In the genomic region with DNA sequence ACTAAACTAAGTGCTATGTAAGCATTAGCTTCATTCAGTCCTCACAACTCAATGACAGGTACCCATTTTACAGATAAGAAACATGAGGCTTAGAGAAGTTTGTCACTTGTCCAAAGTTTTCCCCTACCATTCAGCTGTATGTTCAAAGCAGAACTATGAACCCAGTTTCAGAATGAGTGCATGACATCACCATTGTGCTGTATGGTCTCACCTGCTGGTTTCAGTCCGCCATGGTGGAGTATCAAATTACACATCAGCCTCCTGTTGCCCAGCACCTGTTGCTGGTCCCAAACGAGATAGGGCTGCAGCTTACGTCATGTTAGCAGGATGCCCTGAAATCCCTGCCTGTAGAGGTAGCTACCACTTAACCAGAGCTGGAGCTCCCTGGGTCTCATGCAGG, we compare ENCODE assay signal across 13 cellular contexts.
DNase-seq lines count a peak whose midpoint lies in the region; ATAC-seq and TF ChIP-seq lines count a peak whose summit lies in the region.
"Had no signal": no experiment of that assay in that cellular context is flagged by ENCODE, and none has a peak within 500 bp of the region (broad histone marks: within the 10 kb centered on the region; RNA-seq: fewer than 3 reads in every experiment).

No MANE protein-coding gene starts in this region.

- H3K36me3 Mint-ChIP-seq in CD8-positive, alpha-beta memory T cell = no peaks in the 10 kb centered on the region
- H3K36me3 Mint-ChIP-seq: activated CD8-positive, alpha-beta memory T cell treated with anti-CD3 and anti-CD28 coated beads, Interleukin-2, amount 10 ng/mL, durations not matched to agents 7 days and 5 days had no signal

- no peaks in the 10 kb centered on the region for H4K20me1 ChIP-seq in OCI-LY1 (ENCODE audit: insufficient read depth, low read length)

- H3K9me3 Mint-ChIP-seq in CD8-positive, alpha-beta memory T cell = peaks cover 0 to 2% (median 0%) of the 10 kb centered on the region in 5 donors
- H3K9me3 Mint-ChIP-seq: CD4-positive, alpha-beta T cell; central memory CD8-positive, alpha-beta T cell had no signal

- peaks cover under 1 to 2% of the 10 kb centered on the region in 2 donors for H3K27me3 Mint-ChIP-seq in CD8-positive, alpha-beta memory T cell
- H3K27me3 Mint-ChIP-seq: central memory CD8-positive, alpha-beta T cell had no signal

- H3K9ac ChIP-seq in OCI-LY1 (ENCODE audit: low read length) = peak overlapping the region; percentile 51

- WGBS in stomach, 5 donors = 50 to 70% (median 54%) methylated on average over 3 of the region's 3 CpGs
- 66 to 78% (median 72%) methylated on average over 3 of the region's 3 CpGs for WGBS in ovary, 3 donors

- no peaks in the 10 kb centered on the region for H3K9me2 ChIP-seq in OCI-LY1 (ENCODE audit: low read depth, low read length)

- TF ChIP-seq EP300 in stomach (IDR thresholded peaks at IDR 0.05) (no peak), ovary (IDR thresholded peaks at IDR 0.05) (no peak)

- peak overlapping the region; percentile 83 for H3K27ac ChIP-seq in OCI-LY1 (ENCODE audit: low read depth, low read length, poor library complexity, severe bottlenecking)
- H3K27ac ChIP-seq in CD8-positive, alpha-beta memory T cell (ENCODE audit: low read depth, low read length) = no peak overlapping the region
- H3K27ac ChIP-seq in stomach = no peak overlapping the region
- H3K27ac ChIP-seq in ovary = no peak overlapping the region
- H3K27ac ChIP-seq: PC-9 had no signal

- H3K4me3 Mint-ChIP-seq in CD8-positive, alpha-beta memory T cell = no peak overlapping the region
- H3K4me3 Mint-ChIP-seq: activated CD8-positive, alpha-beta memory T cell treated with anti-CD3 and anti-CD28 coated beads, Interleukin-2, amount 10 ng/mL, durations not matched to agents 7 days and 5 days; CD4-positive, alpha-beta T cell; central memory CD8-positive, alpha-beta T cell had no signal

- H3K4me1 ChIP-seq in OCI-LY1 (ENCODE audit: insufficient read depth, low read length, severe bottlenecking) (peaks cover 93% of the 10 kb centered on the region), stomach (peaks cover 0 to 14% (median 5%) of the 10 kb centered on the region in 4 donors), ovary (ENCODE audit: insufficient read depth) (no peaks in the 10 kb centered on the region)
- no peaks in the 10 kb centered on the region for H3K4me1 ChIP-seq in CD8-positive, alpha-beta memory T cell (ENCODE audit: insufficient read depth, low read length)

- POLR2A ChIA-PET in CD8-positive, alpha-beta memory T cell (lab: Charles Lee) = no interaction called here

- H3F3A ChIP-seq in OCI-LY1 (ENCODE audit: insufficient read depth, low read length) = no peaks in the 10 kb centered on the region

- no peak overlapping the region for H3K27ac Mint-ChIP-seq in CD8-positive, alpha-beta memory T cell
- H3K27ac Mint-ChIP-seq: activated CD8-positive, alpha-beta memory T cell treated with anti-CD3 and anti-CD28 coated beads, Interleukin-2, amount 10 ng/mL, durations not matched to agents 7 days and 5 days; CD4-positive, alpha-beta T cell had no signal

- H3K27me3 ChIP-seq in OCI-LY1 (ENCODE audit: insufficient read depth, low read length) (no peaks in the 10 kb centered on the region), stomach (no peaks in the 10 kb centered on the region), ovary (no peaks in the 10 kb centered on the region)
- no peaks in the 10 kb centered on the region for H3K27me3 ChIP-seq in CD8-positive, alpha-beta memory T cell (ENCODE audit: insufficient read depth, low read length, poor library complexity, severe bottlenecking)

- no peak for TF ChIP-seq CTCF in OCI-LY1 (IDR thresholded peaks at IDR 0.05; ENCODE audit: low read length)
- no peak for TF ChIP-seq CTCF in stomach (IDR thresholded peaks at IDR 0.05)
- no peak for TF ChIP-seq CTCF in ovary (IDR thresholded peaks at IDR 0.05)

- TF ChIP-seq POLR2A in stomach (IDR thresholded peaks at IDR 0.05) = no peak
- no peak for TF ChIP-seq POLR2A in ovary (IDR thresholded peaks at IDR 0.05)

- intact Hi-C loops in stomach (cut with DNase I; ENCODE audit: low total_unique reads) (no loop called here), ovary (cut with DNase I) (loop anchor here in 3 of 4 donors (10.0 kb wide), 2 partner anchors 93 to 143 kb away; a partner anchor contains a TSS)

- H3K9me3 ChIP-seq in OCI-LY1 (ENCODE audit: low read length) (no peaks in the 10 kb centered on the region), stomach (no peaks in the 10 kb centered on the region), ovary (no peaks in the 10 kb centered on the region)
- H3K9me3 ChIP-seq in CD8-positive, alpha-beta memory T cell (ENCODE audit: low read length) = no peaks in the 10 kb centered on the region

- H2AFZ ChIP-seq in OCI-LY1 (ENCODE audit: low read length) = no peak overlapping the region
- H2AFZ ChIP-seq: PC-9 had no signal

- peak overlapping the region; percentile 9 for H3K4me3 ChIP-seq in OCI-LY1 (ENCODE audit: low read depth, low read length, poor library complexity, severe bottlenecking)
- H3K4me3 ChIP-seq in CD8-positive, alpha-beta memory T cell (ENCODE audit: low read length) = no peak overlapping the region
- H3K4me3 ChIP-seq in stomach = no peak overlapping the region
- H3K4me3 ChIP-seq in ovary = no peak overlapping the region
- H3K4me3 ChIP-seq: PC-9 had no signal

- no peaks in the 10 kb centered on the region for H3K79me2 ChIP-seq in OCI-LY1 (ENCODE audit: insufficient read depth, low read length)

- H3K4me1 Mint-ChIP-seq in CD8-positive, alpha-beta memory T cell = no peaks in the 10 kb centered on the region
- H3K4me1 Mint-ChIP-seq: activated CD8-positive, alpha-beta memory T cell treated with anti-CD3 and anti-CD28 coated beads, Interleukin-2, amount 10 ng/mL, durations not matched to agents 7 days and 5 days; central memory CD8-positive, alpha-beta T cell had no signal

- no peaks in the 10 kb centered on the region; the same call in 1 of the 2 replicates for H3K36me3 ChIP-seq in OCI-LY1 (ENCODE audit: insufficient read depth, low read length)
- H3K36me3 ChIP-seq in CD8-positive, alpha-beta memory T cell (ENCODE audit: insufficient read depth, low read length) = no peaks in the 10 kb centered on the region
- no peaks in the 10 kb centered on the region for H3K36me3 ChIP-seq in stomach
- no peaks in the 10 kb centered on the region for H3K36me3 ChIP-seq in ovary

- DNase-seq in CD8-positive, alpha-beta memory T cell = no peak
- no peak for DNase-seq in stomach
- DNase-seq in ovary = no peak
- DNase-seq in stimulated activated CD4-positive, alpha-beta T cell treated with anti-CD3 and anti-CD28 coated beads, Interleukin-4, amount 100 ng/mL, for 24 hours = no peak
- DNase-seq: activated CD8-positive, alpha-beta memory T cell treated with anti-CD3 and anti-CD28 coated beads, Interleukin-2, amount 10 ng/mL, durations not matched to agents 7 days and 5 days; CD4-positive, alpha-beta T cell; PC-9; stimulated activated naive CD4-positive, alpha-beta T cell had no signal

- ATAC-seq in GM18499 (IDR thresholded peaks at IDR 0.05; ENCODE audit: insufficient read depth, unreplicated experiment) (peak; percentile 83), GM21447 (IDR thresholded peaks at IDR 0.05; ENCODE audit: unreplicated experiment) (peak; percentile 89), HG03342 (IDR thresholded peaks at IDR 0.05; ENCODE audit: unreplicated experiment) (peak; percentile 93)
- ATAC-seq: activated CD8-positive, alpha-beta memory T cell treated with anti-CD3 and anti-CD28 coated beads, Interleukin-2, amount 10 ng/mL, durations not matched to agents 7 days and 5 days had no signal

- CTCF ChIA-PET in CD8-positive, alpha-beta memory T cell (lab: Charles Lee) = no interaction called here

- peak overlapping the region; percentile 39; the same call in 1 of the 2 replicates for H3K4me2 ChIP-seq in OCI-LY1 (ENCODE audit: low read length)
- H3K4me2 ChIP-seq: PC-9 had no signal
